10 cellular contexts compared by ENCODE assay signal in the genomic region with DNA sequence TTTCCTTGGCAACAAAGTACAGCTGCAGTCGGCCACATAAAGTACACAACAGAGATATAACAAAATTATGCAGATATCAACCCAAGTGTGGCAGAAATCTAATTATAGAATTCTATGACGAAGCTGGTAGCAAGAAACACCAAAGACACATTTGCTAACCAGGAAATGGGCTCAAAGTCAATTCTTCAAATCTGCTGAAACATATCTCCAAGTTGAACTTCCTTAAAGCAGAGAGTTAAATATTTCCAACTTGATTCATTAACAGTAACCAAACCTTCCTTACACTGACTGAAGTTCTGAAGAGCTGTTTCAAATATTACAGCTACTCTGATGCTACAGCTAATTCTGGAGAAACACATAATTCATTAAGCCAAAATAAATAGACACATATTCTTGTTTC.
DNase-seq lines count a peak whose midpoint lies in the region; FAIRE-seq and TF ChIP-seq lines count a peak whose summit lies in the region.
"Had no signal": no experiment of that assay in that cellular context is flagged by ENCODE, and none has a peak within 500 bp of the region (broad histone marks: within the 10 kb centered on the region; RNA-seq: fewer than 3 reads in every experiment).

No MANE protein-coding gene starts in this region.

- intact Hi-C loops in ascending aorta (cut with DNase I) (no loop called here), kidney (cut with DNase I) (no loop called here), tibial artery (cut with DNase I; ENCODE audit: low total_unique reads) (loop anchor here (10.0 kb wide), 1 partner anchor 749 kb away; no protein-coding TSS in a partner anchor)

- peaks cover 21 to 37% of the 10 kb centered on the region in 2 donors for H3K36me3 ChIP-seq in ascending aorta
- H3K36me3 ChIP-seq in kidney (ENCODE audit: control insufficient read depth in 1 of 2, insufficient read depth in 2 of 2, low read length in 2 of 2): peaks cover 4 to 9% of the 10 kb centered on the region in 2 donors
- H3K36me3 ChIP-seq in tibial artery: peaks cover 15 to 34% (median 29%) of the 10 kb centered on the region in 3 donors

- no peaks in the 10 kb centered on the region for H3K9me3 ChIP-seq in ascending aorta
- H3K9me3 ChIP-seq in kidney (ENCODE audit: control insufficient read depth in 1 of 2, low read length in 2 of 2): no peaks in the 10 kb centered on the region
- no peaks in the 10 kb centered on the region for H3K9me3 ChIP-seq in tibial artery

- peak overlapping the region; percentile 46 to 48 for H3K27ac ChIP-seq in ascending aorta
- H3K27ac ChIP-seq in kidney (ENCODE audit: low read depth in 2 of 2, low read length in 2 of 2): peak overlapping the region in 1 of 2 donors; percentile 51
- peak overlapping the region; percentile 8 to 49 for H3K27ac ChIP-seq in tibial artery
- H3K27ac ChIP-seq: C4-2B had no signal

- H3K27ac Mint-ChIP-seq in activated T-cell treated with anti-CD3 and anti-CD28 coated beads, Interleukin-2, amount 50 U/mL, for 24 hours: peak overlapping the region; percentile 84

- no peak for TF ChIP-seq CTCF in ascending aorta (IDR thresholded peaks at IDR 0.05)
- TF ChIP-seq CTCF in kidney (IDR thresholded peaks at IDR 0.05; ENCODE audit: borderline replicate concordance, extremely low read depth, insufficient read depth): no peak
- TF ChIP-seq CTCF in tibial artery (IDR thresholded peaks at IDR 0.05): no peak

- peak; percentile 74 for FAIRE-seq in kidney (lab: Jason Lieb, UNC)

- peaks cover 90% of the 10 kb centered on the region for H3K36me3 Mint-ChIP-seq in activated T-cell treated with anti-CD3 and anti-CD28 coated beads, Interleukin-2, amount 50 U/mL, for 24 hours (ENCODE audit: low read depth)

- H3K4me1 ChIP-seq in ascending aorta (peaks cover 0 to 18% of the 10 kb centered on the region in 2 donors), kidney (ENCODE audit: control insufficient read depth in 1 of 2, insufficient read depth in 1 of 2, low read depth in 1 of 2, low read length in 2 of 2) (peaks cover 11 to 21% of the 10 kb centered on the region in 2 donors), tibial artery (peaks cover 0 to 38% (median 21%) of the 10 kb centered on the region in 4 donors)

- H3K9ac ChIP-seq in kidney (ENCODE audit: low read length in 2 of 2): peak overlapping the region in 1 of 2 donors; percentile 2

- no peaks in the 10 kb centered on the region for H3K27me3 Mint-ChIP-seq in activated T-cell treated with anti-CD3 and anti-CD28 coated beads, Interleukin-2, amount 50 U/mL, for 24 hours

- H3K4me3 ChIP-seq in ascending aorta: no peak overlapping the region
- H3K4me3 ChIP-seq in kidney (ENCODE audit: low read length in 2 of 2): no peak overlapping the region
- H3K4me3 ChIP-seq in tibial artery: no peak overlapping the region

- H3K27me3 ChIP-seq in ascending aorta (no peaks in the 10 kb centered on the region), tibial artery (no peaks in the 10 kb centered on the region)

- no peak for DNase-seq in activated T-cell treated with anti-CD3 and anti-CD28 coated beads, Interleukin-2, amount 50 U/mL, for 24 hours
- no peak for DNase-seq in activated T-cell treated with anti-CD3 and anti-CD28 coated beads for 4 hours
- no peak for DNase-seq in ascending aorta (ENCODE audit: low spot score in 2 of 2)
- DNase-seq in kidney: no peak
- DNase-seq in tibial artery: no peak
- DNase-seq in GM19238 (ENCODE audit: insufficient read length, low spot score): no peak
- no peak for DNase-seq in COLO668 (lab: John Stamatoyannopoulos, UW; ENCODE audit: unreplicated experiment)
- DNase-seq in NCI-H774 (lab: John Stamatoyannopoulos, UW): no peak
- DNase-seq: stimulated activated CD4-positive, alpha-beta T cell treated with anti-CD3 and anti-CD28 coated beads, Interleukin-4, amount 100 ng/mL, for 1 hour had no signal

- H3K9me3 Mint-ChIP-seq in activated T-cell treated with anti-CD3 and anti-CD28 coated beads, Interleukin-2, amount 50 U/mL, for 24 hours: no peaks in the 10 kb centered on the region

- no peak overlapping the region for H3K4me3 Mint-ChIP-seq in activated T-cell treated with anti-CD3 and anti-CD28 coated beads, Interleukin-2, amount 50 U/mL, for 24 hours

- peaks cover 41% of the 10 kb centered on the region for H3K4me1 Mint-ChIP-seq in activated T-cell treated with anti-CD3 and anti-CD28 coated beads, Interleukin-2, amount 50 U/mL, for 24 hours (ENCODE audit: low read depth)
